Comparison of ENCODE assay signal across 24 cellular contexts in the genomic region with DNA sequence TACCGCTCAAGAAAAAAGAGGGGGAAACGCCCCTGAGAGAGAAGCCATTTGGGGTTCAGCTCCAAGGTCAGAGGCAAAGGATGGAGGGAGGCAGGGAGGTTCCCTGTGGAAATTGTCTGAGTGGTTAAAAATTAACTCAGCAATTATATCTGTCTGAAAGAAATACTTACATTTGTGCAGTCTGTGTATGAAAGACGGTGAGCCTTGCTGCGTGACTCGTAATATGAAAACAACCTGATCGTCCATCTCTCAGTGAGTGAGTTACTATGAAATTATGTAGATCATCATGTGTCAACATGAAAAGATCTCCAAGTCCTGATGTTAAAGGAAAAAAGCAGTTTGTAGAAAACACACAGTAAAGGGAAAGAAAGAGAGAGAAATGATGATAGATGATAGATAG.
"Had no signal": no experiment of that assay in that cellular context is flagged by ENCODE, and none has a peak within 500 bp of the region (broad histone marks: within the 10 kb centered on the region; RNA-seq: fewer than 3 reads in every experiment).

No MANE protein-coding gene starts in this region.

- H3K9me3 ChIP-seq: left lung, lower lobe of right lung, mucosa of descending colon, ovary, right atrium auricular region, right lobe of liver, tibial nerve, uterus had no signal

- H3K27me3 ChIP-seq: left lung, ovary, right atrium auricular region, right lobe of liver, tibial nerve, uterus had no signal

- H3K4me3 ChIP-seq: left lung, lower lobe of right lung, mucosa of descending colon, ovary, right atrium auricular region, right lobe of liver, smooth muscle cell, tibial nerve, uterus had no signal

- ATAC-seq: left cardiac atrium; left lung; lower lobe of right lung; mucosa of descending colon; naive thymus-derived CD4-positive, alpha-beta T cell; natural killer cell treated with Interleukin-12 subunit alpha and Interleukin-12 subunit beta and Interleukin-15 and Interleukin-18, amount 100 ng/mL, for 72 hours; right lobe of liver; stimulated activated memory B cell treated with anti-CD40 and anti-IgM and Interleukin-4, amounts not matched to agents 10 μg/mL and 1 μg/mL and 100 μg/mL, for 72 hours; stimulated activated naive CD8-positive, alpha-beta T cell treated with anti-CD3 and anti-CD28 coated beads, Interleukin-15, amount 100 ng/mL, for 72 hours had no signal

- H3K4me1 ChIP-seq: left lung, lower lobe of right lung, right atrium auricular region, right lobe of liver, tibial nerve, uterus had no signal

- H3K36me3 ChIP-seq: left lung, lower lobe of right lung, ovary, right atrium auricular region, right lobe of liver, tibial nerve, uterus had no signal

- H3K4me2 ChIP-seq: smooth muscle cell had no signal

- H3K27ac ChIP-seq: left lung, lower lobe of right lung, ovary, right atrium auricular region, right lobe of liver, tibial nerve, uterus had no signal

- DNase-seq: hypothalamus; immature natural killer cell; kidney; left cardiac atrium; left lung; lower lobe of right lung; midbrain; mucosa of descending colon; naive thymus-derived CD4-positive, alpha-beta T cell; ovary; right lobe of liver; stimulated activated CD4-positive, alpha-beta T cell treated with anti-CD3 and anti-CD28 coated beads, Interleukin-1b, Interleukin-23, amount 100 ng/mL, for 48 hours; stimulated activated CD4-positive, alpha-beta T cell treated with anti-CD3 and anti-CD28 coated beads, Interleukin-2, amount 100 ng/mL, for 48 hours; stimulated activated CD4-positive, alpha-beta T cell treated with anti-CD3 and anti-CD28 coated beads, Interleukin-4, amount 100 ng/mL, for 4 hours; stimulated activated CD8-positive, alpha-beta memory T cell treated with anti-CD3 and anti-CD28 coated beads, Interleukin-4, amount 100 ng/mL, for 48 hours; stimulated activated naive CD4-positive, alpha-beta T cell treated with Interleukin-2 at 50 U/mL for 16 hours; stimulated activated naive CD8-positive, alpha-beta T cell treated with anti-CD3 and anti-CD28 coated beads, Interleukin-15, amount 100 ng/mL, for 72 hours; substantia nigra; uterus had no signal
